Comparison of ENCODE assay signal across 26 cellular contexts in genomic region chr17:43915561-43915960, GRCh38. TPM values are rescaled to one million over a fixed set of nuclear protein-coding genes. Genes with fewer than 3 reads are reported as not detected.
DNase-seq lines count a peak whose midpoint lies in the region; ATAC-seq, FAIRE-seq and TF ChIP-seq lines count a peak whose summit lies in the region.
"Had no signal": no experiment of that assay in that cellular context is flagged by ENCODE, and none has a peak within 500 bp of the region (broad histone marks: within the 10 kb centered on the region; RNA-seq: fewer than 3 reads in every experiment).

No MANE protein-coding gene starts in this region.

- H3K4me3 ChIP-seq in BLaER1 (no peak overlapping the region), bronchial epithelial cell (ENCODE audit: low read depth, low read length) (no peak overlapping the region), fibroblast of the aortic adventitia (ENCODE audit: low read depth, low read length) (no peak overlapping the region), mucosa of descending colon (no peak overlapping the region), OCI-LY7 (ENCODE audit: low read depth, low read length, poor library complexity, severe bottlenecking) (no peak overlapping the region)
- H3K4me3 ChIP-seq: SJSA1 had no signal

- H3K36me3 ChIP-seq in BLaER1 (no peaks in the 10 kb centered on the region), bronchial epithelial cell (ENCODE audit: control insufficient read depth, insufficient read depth, low read length) (no peaks in the 10 kb centered on the region), mucosa of descending colon (ENCODE audit: low read depth) (no peaks in the 10 kb centered on the region), OCI-LY7 (ENCODE audit: insufficient read depth, low read length) (no peaks in the 10 kb centered on the region)
- H3K36me3 ChIP-seq: SJSA1 had no signal

- H3K9me2 ChIP-seq in OCI-LY7 (ENCODE audit: insufficient read depth, low read length) = no peaks in the 10 kb centered on the region

- no peak for ATAC-seq in mucosa of descending colon
- ATAC-seq in left cardiac atrium = no peak

- FAIRE-seq in HTR-8/SVneo (lab: Jason Lieb, UNC) (peak; percentile 33), bronchial epithelial cell (lab: Jason Lieb, UNC) (peak; percentile 64)
- FAIRE-seq: A204.1 had no signal

- no peaks in the 10 kb centered on the region for H3K79me2 ChIP-seq in OCI-LY7 (ENCODE audit: insufficient read depth, low read depth, low read length)

- no peaks in the 10 kb centered on the region for H3K27me3 ChIP-seq in BLaER1
- H3K27me3 ChIP-seq in bronchial epithelial cell (ENCODE audit: control insufficient read depth, insufficient read depth, low read length) = peaks cover 2% of the 10 kb centered on the region

- H3K4me1 ChIP-seq in BLaER1 = peaks cover 69% of the 10 kb centered on the region
- no peaks in the 10 kb centered on the region for H3K4me1 ChIP-seq in mucosa of descending colon (ENCODE audit: low read depth)
- peaks cover 7% of the 10 kb centered on the region for H3K4me1 ChIP-seq in OCI-LY7 (ENCODE audit: insufficient read depth, low read length, poor library complexity, severe bottlenecking)
- H3K4me1 ChIP-seq: SJSA1 had no signal

- H3K27ac ChIP-seq in BLaER1 = no peak overlapping the region
- H3K27ac ChIP-seq in OCI-LY7 (ENCODE audit: low read depth, low read length, poor library complexity, severe bottlenecking) = no peak overlapping the region
- H3K27ac ChIP-seq: KMS-11, SJSA1 had no signal

- H3K9me3 ChIP-seq in BLaER1 (no peaks in the 10 kb centered on the region), mucosa of descending colon (no peaks in the 10 kb centered on the region), OCI-LY7 (ENCODE audit: low read length) (no peaks in the 10 kb centered on the region)
- H3K9me3 ChIP-seq: SJSA1 had no signal

- no peak overlapping the region for H3K9ac ChIP-seq in BLaER1
- H3K9ac ChIP-seq: KMS-11 had no signal

- DNase-seq in HTR-8/SVneo (ENCODE audit: insufficient read length, low spot score) (no peak), bronchial epithelial cell (ENCODE audit: low read depth) (no peak), fibroblast of the aortic adventitia (ENCODE audit: low read depth) (peak; percentile 46), NCI-H146 (lab: John Stamatoyannopoulos, UW) (no peak), mucosa of descending colon (no peak), left cardiac atrium (no peak), OCI-LY7 (ENCODE audit: low spot score) (no peak)
- DNase-seq: DMS153, DND-41, H9, HFFc6, NCI-H1092, NCI-H1417 treated with DMSO at 0.1 percent for 48 hours, NCI-H187, NCI-H2081 treated with DMSO at 0.1 percent for 48 hours, NCI-H2171, NCI-H226, NCI-H510A treated with DMSO at 0.1 percent for 48 hours, NCI-H748 treated with DMSO at 0.1 percent for 48 hours, Right ventricle myocardium superior, RPMI8226 had no signal

- no peak overlapping the region for H2AFZ ChIP-seq in OCI-LY7 (ENCODE audit: low read length)

- H3K4me2 ChIP-seq in BLaER1 (peak overlapping the region; percentile 92), OCI-LY7 (ENCODE audit: low read length) (no peak overlapping the region)
- H3K4me2 ChIP-seq: KMS-11 had no signal

- TF ChIP-seq CTCF in bronchial epithelial cell (IDR thresholded peaks at IDR 0.05; ENCODE audit: insufficient read depth, low read length, severe bottlenecking) (no peak), fibroblast of the aortic adventitia (IDR thresholded peaks at IDR 0.05; ENCODE audit: insufficient read depth, low read length) (no peak), mucosa of descending colon (IDR thresholded peaks at IDR 0.05) (no peak), OCI-LY7 (conservative IDR thresholded peaks at IDR 0.05; ENCODE audit: low read length) (no peak)

- no TSS peak for BruUV-seq in OCI-LY7 (replicated peaks; lab: Mats Ljungman, UMichigan)

- CTCF ChIA-PET in OCI-LY7 (lab: Charles Lee; ENCODE audit: unreplicated experiment) = no interaction called here

- POLR2A ChIA-PET in OCI-LY7 (lab: Charles Lee) = no interaction called here

- H4K20me1 ChIP-seq in BLaER1 (no peaks in the 10 kb centered on the region), OCI-LY7 (ENCODE audit: insufficient read depth, low read length) (no peaks in the 10 kb centered on the region)

- intact Hi-C loops in mucosa of descending colon (cut with DNase I, micrococcal nuclease) (no loop called here), left cardiac atrium (cut with DNase I) (no loop called here), OCI-LY7 (cut with micrococcal nuclease; ENCODE audit: unreplicated experiment) (no loop called here)

RNA-seq across cellular contexts. Expression of gene MPP2, which starts 8.2 kb away (rescaled TPM):
- 0.13 and 0.26 TPM in 2 replicates for total RNA-seq in bronchial epithelial cell
- 3.2 and 3.3 TPM in 2 replicates for total RNA-seq in fibroblast of the aortic adventitia (ENCODE audit: low replicate concordance)
- total RNA-seq in mucosa of descending colon = 10 to 100 TPM in 1 of 3 donors, 1 to 10 TPM in 1, under 1 TPM in 1; 0.55 to 13.2 (median 1.1) TPM
- 10 to 100 TPM; 10.7 to 15.9 TPM for total RNA-seq in left cardiac atrium
- 0.16 and 0.39 TPM in 2 replicates for total RNA-seq in OCI-LY7 (2014; rRNA removed; shearing (Covaris generic))
- 0.63 and 0.67 TPM in 2 replicates for total RNA-seq in OCI-LY7 (2022)
- total RNA-seq: B cell had no signal

RNA-seq across cellular contexts. Expression of gene PPY, which starts 26.7 kb away (rescaled TPM):
- total RNA-seq in bronchial epithelial cell (not detected in 2 replicates), fibroblast of the aortic adventitia (ENCODE audit: low replicate concordance) (not detected in 2 replicates), mucosa of descending colon (1 to 10 TPM in 1 of 3 donors, not detected in 2; 1.5 TPM), left cardiac atrium (not detected), OCI-LY7 (2022) (not detected in 2 replicates)
- not detected in 2 replicates for total RNA-seq in OCI-LY7 (2014; rRNA removed; shearing (Covaris generic))
- total RNA-seq: B cell, H9, HFFc6, Right ventricle myocardium superior, SJSA1 had no signal

RNA-seq across cellular contexts. Expression of gene PYY, which starts 38.2 kb away (rescaled TPM):
- total RNA-seq in bronchial epithelial cell = 0.26 and 0.79 TPM in 2 replicates
- total RNA-seq in fibroblast of the aortic adventitia (ENCODE audit: low replicate concordance) = not detected in 2 replicates
- total RNA-seq in mucosa of descending colon = 100 to 1,000 TPM in 1 of 3 donors, 10 to 100 TPM in 2; 22.0 to 141 (median 55.4) TPM
- total RNA-seq in left cardiac atrium = not detected
- not detected in 2 replicates for total RNA-seq in OCI-LY7 (2014; rRNA removed; shearing (Covaris generic))
- total RNA-seq in OCI-LY7 (2022) = not detected in 2 replicates
- total RNA-seq: B cell, Right ventricle myocardium superior, SJSA1 had no signal

Comparison
In these comparisons a context has a peak if more than half of its experiments do, and no peak if none do; other contexts are left out.
1. RNA of gene PYY, which starts 38.2 kb away (total RNA-seq): 22.0 to 141 TPM in mucosa of descending colon; 0.26 to 0.79 TPM in bronchial epithelial cell, not detected in OCI-LY7, not detected in fibroblast of the aortic adventitia and not detected in left cardiac atrium; every median in the first group is over 10 times any median in the second.